8 cellular contexts compared by ENCODE assay signal in genomic region chr17:28646039-28646754, GRCh38. TPM values are rescaled to one million over a fixed set of nuclear protein-coding genes. Genes with fewer than 3 reads are reported as not detected.
DNase-seq lines count a peak whose midpoint lies in the region; ATAC-seq and TF ChIP-seq lines count a peak whose summit lies in the region.

No MANE protein-coding gene starts in this region.

- no peak overlapping the region for H2BK15ac ChIP-seq in mesenchymal stem cell (ENCODE audit: low read depth, poor library complexity, severe bottlenecking)

- peaks cover 44% of the 10 kb centered on the region for H3K4me1 Mint-ChIP-seq in activated T-cell treated with anti-CD3 and anti-CD28 coated beads, Interleukin-2, amount 50 U/mL, for 24 hours (ENCODE audit: low read depth)

- H3K4me3 ChIP-seq in ascending aorta (peak overlapping the region; percentile 91 to 95), mesenchymal stem cell (ENCODE audit: insufficient read depth in 1 of 2, low read depth in 1 of 2, low read length in 2 of 2) (peak overlapping the region in 1 of 2 experiments; percentile 78), tibial nerve (peak overlapping the region in 2 of 4 donors; percentile 11 to 91)

- H3K79me1 ChIP-seq in mesenchymal stem cell (replicated peaks; ENCODE audit: low read length, poor library complexity, severe bottlenecking) = peaks cover 34% of the 10 kb centered on the region

- H3K9ac ChIP-seq in mesenchymal stem cell (ENCODE audit: low read length) = peak overlapping the region; percentile 90

- peak overlapping the region; percentile 18 to 32 for H3K4ac ChIP-seq in mesenchymal stem cell (ENCODE audit: low read depth in 1 of 2, low read length in 2 of 2)

- H2BK120ac ChIP-seq in mesenchymal stem cell (ENCODE audit: low read depth, low read length) = no peak overlapping the region

- peak overlapping the region; percentile 93 to 94 for H3K27ac ChIP-seq in ascending aorta
- peak overlapping the region; percentile 4 for H3K27ac ChIP-seq in mesenchymal stem cell (ENCODE audit: low read length, poor library complexity, severe bottlenecking)
- peak overlapping the region; percentile 92 to 96 (median 94) for H3K27ac ChIP-seq in tibial nerve

- peak overlapping the region; percentile 74 for H4K8ac ChIP-seq in mesenchymal stem cell (ENCODE audit: low read length)

- H3K9me3 Mint-ChIP-seq in activated T-cell treated with anti-CD3 and anti-CD28 coated beads, Interleukin-2, amount 50 U/mL, for 24 hours = no peaks in the 10 kb centered on the region

- H3K36me3 ChIP-seq in ascending aorta (peaks cover 17 to 30% of the 10 kb centered on the region in 2 donors), mesenchymal stem cell (ENCODE audit: control insufficient read depth in 1 of 2, insufficient read depth in 2 of 2, low read depth in 1 of 2, low read length in 2 of 2) (peaks cover 34 to 46% of the 10 kb centered on the region in 2 experiments), tibial nerve (peaks cover 0 to 52% (median 8%) of the 10 kb centered on the region in 3 donors)

- 89% methylated on average over 11 of the region's 12 CpGs for WGBS in mesenchymal stem cell
- 67% methylated on average over 12 of the region's 12 CpGs for WGBS in tibial nerve, 2 donors

- peak overlapping the region; percentile 94 for H3K4me3 Mint-ChIP-seq in activated T-cell treated with anti-CD3 and anti-CD28 coated beads, Interleukin-2, amount 50 U/mL, for 24 hours

- H3K18ac ChIP-seq in mesenchymal stem cell (ENCODE audit: low read depth in 1 of 2, low read length in 2 of 2) = peak overlapping the region in 1 of 2 experiments; percentile 11

- no peak overlapping the region for H3K23ac ChIP-seq in mesenchymal stem cell (ENCODE audit: low read length in 2 of 2)

- peak overlapping the region; percentile 25 for H3K4me2 ChIP-seq in mesenchymal stem cell (ENCODE audit: low read length, poor library complexity, severe bottlenecking)

- H3K4me1 ChIP-seq in ascending aorta (peaks cover 5 to 27% of the 10 kb centered on the region in 2 donors), mesenchymal stem cell (ENCODE audit: control insufficient read depth, insufficient read depth, low read depth, low read length) (peaks cover 4% of the 10 kb centered on the region), tibial nerve (peaks cover 4 to 37% (median 24%) of the 10 kb centered on the region in 4 donors)

- H2BK5ac ChIP-seq in mesenchymal stem cell (ENCODE audit: low read depth, low read length, poor library complexity, severe bottlenecking) = no peak overlapping the region

- no peak overlapping the region for H4K91ac ChIP-seq in mesenchymal stem cell (ENCODE audit: low read length)

- H3K9me3 ChIP-seq in ascending aorta = no peaks in the 10 kb centered on the region
- H3K9me3 ChIP-seq in mesenchymal stem cell (ENCODE audit: control insufficient read depth, low read length) = no peaks in the 10 kb centered on the region
- H3K9me3 ChIP-seq in tibial nerve = no peaks in the 10 kb centered on the region

- H3K27ac Mint-ChIP-seq in activated T-cell treated with anti-CD3 and anti-CD28 coated beads, Interleukin-2, amount 50 U/mL, for 24 hours = peak overlapping the region; percentile 92

- TF ChIP-seq CTCF in ascending aorta (IDR thresholded peaks at IDR 0.05) = no peak
- no peak for TF ChIP-seq CTCF in tibial nerve (IDR thresholded peaks at IDR 0.05)

- POLR2A ChIA-PET in HEK293T (lab: Yijun Ruan, JAX) = interaction anchor here (0.9 to 6.5 kb wide), 10 partner anchors 8 to 307 kb away, joined by 4 to 94 read pairs (median 5); partner anchors contain the start of genes PROCA1, RPL23A, SDF2 and SUPT6H

- peak overlapping the region in 1 of 2 experiments; percentile 71 for H2BK12ac ChIP-seq in mesenchymal stem cell (ENCODE audit: low read length in 2 of 2)

- ATAC-seq in GM19452 (IDR thresholded peaks at IDR 0.05; ENCODE audit: unreplicated experiment) = no peak

- H3K27me3 Mint-ChIP-seq in activated T-cell treated with anti-CD3 and anti-CD28 coated beads, Interleukin-2, amount 50 U/mL, for 24 hours = no peaks in the 10 kb centered on the region

- H3K27me3 ChIP-seq in ascending aorta (no peaks in the 10 kb centered on the region), mesenchymal stem cell (ENCODE audit: control insufficient read depth in 1 of 2, insufficient read depth in 1 of 2, low read length in 2 of 2) (no peaks in the 10 kb centered on the region), tibial nerve (no peaks in the 10 kb centered on the region)

- TF ChIP-seq EP300 in tibial nerve (IDR thresholded peaks at IDR 0.05) = no peak

- CTCF ChIA-PET in HEK293T (lab: Yijun Ruan, JAX) = interaction anchor here (0.7 to 1.2 kb wide), 9 partner anchors 15 to 471 kb away, joined by 3 to 4 read pairs (median 3); no protein-coding TSS in a partner anchor

- peak; percentile 38 for DNase-seq in activated T-cell treated with anti-CD3 and anti-CD28 coated beads, Interleukin-2, amount 50 U/mL, for 24 hours
- DNase-seq in activated T-cell treated with anti-CD3 and anti-CD28 coated beads for 4 hours (no peak), ascending aorta (ENCODE audit: low spot score in 2 of 2) (no peak), mesenchymal stem cell (no peak), tibial nerve (ENCODE audit: low spot score in 2 of 2) (peak in 1 of 2 donors; percentile 11), HEK293T (ENCODE audit: extremely low spot score) (no peak), SIG-M5 treated with dmso at 0.1 percent for 504 hours (lab: John Stamatoyannopoulos, UW; ENCODE audit: unreplicated experiment) (no peak)

- intact Hi-C loops in ascending aorta (cut with DNase I) = loop anchor here (5.0 kb wide), 2 partner anchors 306 to 309 kb away; partner anchors contain the start of genes IFT20, PHF12 and TNFAIP1

- no peak for TF ChIP-seq POLR2A in tibial nerve (IDR thresholded peaks at IDR 0.05)

- no peak overlapping the region for H2AFZ ChIP-seq in mesenchymal stem cell (ENCODE audit: low read depth, low read length)

- H2AK5ac ChIP-seq in mesenchymal stem cell (ENCODE audit: low read length, severe bottlenecking) = peak overlapping the region; percentile 40

- H3K14ac ChIP-seq in mesenchymal stem cell (ENCODE audit: low read length in 2 of 2) = no peak overlapping the region

- H3K36me3 Mint-ChIP-seq in activated T-cell treated with anti-CD3 and anti-CD28 coated beads, Interleukin-2, amount 50 U/mL, for 24 hours (ENCODE audit: low read depth) = peaks cover 71% of the 10 kb centered on the region

TF ChIP-seq in HEK293T, 16 proteins besides CTCF, POLR2A, EP300 and RAD21:
- TF ChIP-seq LEF1 (IDR thresholded peaks at IDR 0.05; ENCODE audit: borderline replicate concordance) (no peak), FOXA1 (IDR thresholded peaks at IDR 0.05) (no peak), PKNOX1 (IDR thresholded peaks at IDR 0.05) (no peak), L3MBTL2 (conservative IDR thresholded peaks at IDR 0.05) (no peak), SP1 (IDR thresholded peaks at IDR 0.05) (no peak), TARDBP (IDR thresholded peaks at IDR 0.05) (no peak), ZNF384 (IDR thresholded peaks at IDR 0.05) (no peak), SUZ12 (IDR thresholded peaks at IDR 0.05) (no peak)

RNA-seq across cellular contexts. Expression of gene BLTP2, which starts 1.2 kb away (rescaled TPM):
- total RNA-seq in ascending aorta (104 TPM), tibial nerve (100 to 1,000 TPM in 3 of 4 donors, 10 to 100 TPM in 1; 95.1 to 133 (median 111) TPM)
- 54.8 TPM for polyA plus RNA-seq in mesenchymal stem cell (2013, experiment 1 of 2)
- polyA plus RNA-seq in mesenchymal stem cell (2013, experiment 2 of 2) = 57.3 TPM

RNA-seq across cellular contexts. Expression of gene SDF2, which starts 15.5 kb away (rescaled TPM):
- total RNA-seq in ascending aorta (51.9 TPM), tibial nerve (10 to 100 TPM; 26.7 to 45.3 (median 32.4) TPM)
- 91.1 TPM for polyA plus RNA-seq in mesenchymal stem cell (2013, experiment 1 of 2)
- 93.4 TPM for polyA plus RNA-seq in mesenchymal stem cell (2013, experiment 2 of 2)

RNA-seq across cellular contexts. Expression of gene SUPT6H, which starts 15.8 kb away (rescaled TPM):
- 43.7 TPM for total RNA-seq in ascending aorta
- polyA plus RNA-seq in mesenchymal stem cell (2013, experiment 1 of 2) = 42.0 TPM
- 37.7 TPM for polyA plus RNA-seq in mesenchymal stem cell (2013, experiment 2 of 2)
- total RNA-seq in tibial nerve = 100 to 1,000 TPM in 1 of 4 donors, 10 to 100 TPM in 3; 56.4 to 101 (median 66.6) TPM

RNA-seq across cellular contexts. Expression of gene RSKR, which starts 32.2 kb away (rescaled TPM):
- 0.32 TPM for total RNA-seq in ascending aorta
- 1.7 TPM for polyA plus RNA-seq in mesenchymal stem cell (2013, experiment 1 of 2)
- 1.8 TPM for polyA plus RNA-seq in mesenchymal stem cell (2013, experiment 2 of 2)
- total RNA-seq in tibial nerve = 10 to 100 TPM in 3 of 4 donors, 1 to 10 TPM in 1; 5.7 to 34.5 (median 16.2) TPM

RNA-seq across cellular contexts. Expression of gene SPAG5, which starts 47.4 kb away (rescaled TPM):
- total RNA-seq in ascending aorta = 1.6 TPM
- 6.1 TPM for polyA plus RNA-seq in mesenchymal stem cell (2013, experiment 1 of 2)
- 6.1 TPM for polyA plus RNA-seq in mesenchymal stem cell (2013, experiment 2 of 2)
- 10 to 100 TPM in 1 of 4 donors, 1 to 10 TPM in 3; 5.7 to 11.4 (median 7.6) TPM for total RNA-seq in tibial nerve

Comparison
In these comparisons a context has a peak if more than half of its experiments do, and no peak if none do; other contexts are left out.
1. H3K27ac ChIP-seq: peak in every context shown above with its lines; median percentile 94 in ascending aorta; 94 in tibial nerve; 4 in mesenchymal stem cell.